In the genomic region with DNA sequence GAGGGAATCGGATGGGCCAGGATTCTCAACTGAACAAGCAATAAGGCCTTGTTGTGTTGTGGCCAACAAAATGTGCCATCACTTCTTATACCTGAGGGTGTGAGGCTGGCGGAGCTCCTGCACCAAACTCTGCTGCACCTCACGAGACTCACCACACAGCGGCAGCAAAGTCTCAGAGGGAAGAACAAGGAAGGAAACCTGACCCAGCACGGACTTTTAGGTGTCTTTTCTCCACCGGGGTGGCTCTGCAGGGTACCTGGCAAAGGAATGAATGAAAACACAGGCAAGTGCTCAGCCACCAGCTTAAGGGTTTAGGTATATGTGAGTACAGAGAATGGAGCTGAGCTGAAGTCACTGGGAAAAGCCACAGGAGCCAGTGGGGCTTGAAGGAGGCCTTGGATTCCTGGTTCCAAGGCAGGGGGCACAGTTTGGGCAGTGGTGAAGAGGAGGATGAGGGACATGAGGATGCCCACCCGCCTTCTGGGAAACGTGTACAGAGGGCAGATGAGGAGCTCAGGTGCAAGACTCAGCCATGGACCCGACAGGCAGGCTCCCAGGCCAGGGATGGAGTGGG, we compare ENCODE assay signal across 9 cellular contexts. TPM values are rescaled to one million over a fixed set of nuclear protein-coding genes. Genes with fewer than 3 reads are reported as not detected.
DNase-seq lines count a peak whose midpoint lies in the region; ATAC-seq lines count a peak whose summit lies in the region.
"Had no signal": no experiment of that assay in that cellular context is flagged by ENCODE, and none has a peak within 500 bp of the region (broad histone marks: within the 10 kb centered on the region; RNA-seq: fewer than 3 reads in every experiment).

No MANE protein-coding gene starts in this region.

- ATAC-seq in GM21786 (IDR thresholded peaks at IDR 0.05; ENCODE audit: unreplicated experiment): peak; percentile 58

- no peaks in the 10 kb centered on the region for H3K9me3 ChIP-seq in CD8-positive, alpha-beta memory T cell (ENCODE audit: low read length)

- H3K4me1 Mint-ChIP-seq in CD8-positive, alpha-beta memory T cell: no peaks in the 10 kb centered on the region

- DNase-seq in SIG-M5 treated with dmso at 0.1 percent for 504 hours (lab: John Stamatoyannopoulos, UW; ENCODE audit: unreplicated experiment) (peak; percentile 61), SIG-M5 (lab: John Stamatoyannopoulos, UW) (no peak), NAMALWA (ENCODE audit: low spot score) (peak; percentile 67), SW480 (ENCODE audit: low spot score) (peak; percentile 67), fibroblast of the conjunctiva (ENCODE audit: low read depth) (peak; percentile 6), pons (ENCODE audit: low spot score) (peak; percentile 24)
- DNase-seq in CD8-positive, alpha-beta memory T cell: no peak

- H3K9me3 Mint-ChIP-seq in CD8-positive, alpha-beta memory T cell: peaks cover 0 to 3% (median 0%) of the 10 kb centered on the region in 5 donors

- H3K27me3 ChIP-seq in CD8-positive, alpha-beta memory T cell (ENCODE audit: insufficient read depth, low read length, poor library complexity, severe bottlenecking): no peaks in the 10 kb centered on the region

- H3K27ac ChIP-seq in CD8-positive, alpha-beta memory T cell (ENCODE audit: low read depth, low read length): no peak overlapping the region

- H3K27me3 Mint-ChIP-seq in CD8-positive, alpha-beta memory T cell: peaks cover 2 to 6% of the 10 kb centered on the region in 2 donors

- H3K36me3 ChIP-seq in CD8-positive, alpha-beta memory T cell (ENCODE audit: insufficient read depth, low read length): no peaks in the 10 kb centered on the region

- H3K4me3 Mint-ChIP-seq in CD8-positive, alpha-beta memory T cell: no peak overlapping the region

- CTCF ChIA-PET in CD8-positive, alpha-beta memory T cell (lab: Charles Lee): no interaction called here

- H3K4me1 ChIP-seq in CD8-positive, alpha-beta memory T cell (ENCODE audit: insufficient read depth, low read length): no peaks in the 10 kb centered on the region

- H3K27ac Mint-ChIP-seq in CD8-positive, alpha-beta memory T cell: no peak overlapping the region

- H3K4me3 ChIP-seq in CD8-positive, alpha-beta memory T cell (ENCODE audit: low read length): no peak overlapping the region

- no peaks in the 10 kb centered on the region for H3K36me3 Mint-ChIP-seq in CD8-positive, alpha-beta memory T cell

- POLR2A ChIA-PET in CD8-positive, alpha-beta memory T cell (lab: Charles Lee): no interaction called here

RNA-seq across cellular contexts. Expression of gene HSD3B1, which starts 31.1 kb away (rescaled TPM):
- not detected for total RNA-seq in CD8-positive, alpha-beta memory T cell
- polyA plus RNA-seq in CD8-positive, alpha-beta memory T cell: not detected
- polyA plus RNA-seq: adipose tissue had no signal

Comparison
In these comparisons a context has a peak if more than half of its experiments do, and no peak if none do; other contexts are left out.
1. DNase-seq: peak in SIG-M5 treated with dmso at 0.1 percent for 504 hours (single experiment), NAMALWA (single experiment), SW480 (single experiment), fibroblast of the conjunctiva (single experiment) and pons (single experiment); none in SIG-M5 (single experiment) and CD8-positive, alpha-beta memory T cell (0 of 5).